ENCODE assay signal across 23 cellular contexts in the genomic region with DNA sequence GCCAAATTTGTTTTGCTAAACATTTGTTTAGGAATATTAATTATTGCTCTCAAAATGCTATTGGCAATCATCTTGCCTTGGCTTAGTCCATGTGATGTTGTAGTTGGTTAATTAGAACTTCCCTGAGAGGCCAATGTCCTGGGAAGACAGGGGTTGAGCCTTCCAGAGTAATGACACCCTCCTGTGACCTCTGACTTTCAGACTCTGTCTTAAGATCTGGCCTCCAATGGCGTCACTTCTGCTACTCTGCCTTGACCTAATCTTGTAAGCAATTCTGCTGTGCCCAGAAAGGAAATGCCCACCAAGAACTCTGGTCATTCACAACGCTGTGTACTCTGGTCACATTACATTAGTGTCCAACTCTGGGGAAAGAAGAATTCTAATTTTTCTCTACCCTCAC.
"Had no signal": no experiment of that assay in that cellular context is flagged by ENCODE, and none has a peak within 500 bp of the region (broad histone marks: within the 10 kb centered on the region; RNA-seq: fewer than 3 reads in every experiment).

No MANE protein-coding gene starts in this region.

- H3K4me1 ChIP-seq: parathyroid adenoma, right lobe of liver had no signal

- H3K4me3 ChIP-seq: left lung, mucosa of descending colon, right lobe of liver, spleen, thoracic aorta had no signal

- DNase-seq: activated B cell treated with CpG ODN at 0.5 μM for 24 hours; activated CD4-positive, alpha-beta memory T cell treated with anti-CD3 and anti-CD28 coated beads, Interleukin-2, amount 10 ng/mL, durations not matched to agents 7 days and 5 days; activated CD4-positive, alpha-beta T cell treated with anti-CD3 and anti-CD28 coated beads for 48 hours; activated CD8-positive, alpha-beta memory T cell treated with anti-CD3 and anti-CD28 coated beads, Interleukin-2, amount 10 ng/mL, durations not matched to agents 7 days and 5 days; activated naive CD4-positive, alpha-beta T cell; activated naive CD8-positive, alpha-beta T cell treated with anti-CD3 and anti-CD28 coated beads, Interleukin-2, amount 10 ng/mL, durations not matched to agents 7 days and 5 days; amygdala; cerebellar nuclear complex; effector memory CD4-positive, alpha-beta T cell; hypothalamus; kidney; left lung; mucosa of descending colon; naive thymus-derived CD4-positive, alpha-beta T cell; right lobe of liver; spleen; stimulated activated CD4-positive, alpha-beta T cell treated with anti-CD3 and anti-CD28 coated beads, Interleukin-4, amount 100 ng/mL, for 4 hours had no signal

- H3K36me3 ChIP-seq: thoracic aorta had no signal

- H3K27ac Mint-ChIP-seq: activated B cell treated with CpG ODN at 0.5 μM for 24 hours; activated CD4-positive, alpha-beta memory T cell treated with anti-CD3 and anti-CD28 coated beads, Interleukin-2, amount 10 ng/mL, durations not matched to agents 7 days and 5 days; activated CD8-positive, alpha-beta memory T cell treated with anti-CD3 and anti-CD28 coated beads, Interleukin-2, amount 10 ng/mL, durations not matched to agents 7 days and 5 days; activated naive CD8-positive, alpha-beta T cell treated with anti-CD3 and anti-CD28 coated beads, Interleukin-2, amount 10 ng/mL, durations not matched to agents 7 days and 5 days; activated T-helper 17 cell treated with anti-CD3 and anti-CD28 coated beads, Interleukin-2, amount 50 U/mL, for 72 hours; dendritic cell treated with granulocyte-macrophage colony-stimulating factor and Interleukin-4, amounts not matched to agents 40 ng/mL and 50 ng/mL, for 4 days; naive thymus-derived CD4-positive, alpha-beta T cell; stimulated activated memory B cell treated with anti-CD40 and anti-IgM and Interleukin-4, amounts not matched to agents 10 μg/mL and 1 μg/mL and 100 μg/mL, for 72 hours; T-helper 2 cell treated with Interferon-gamma antibody and Interleukin-4, amounts not matched to agents 5 μg/mL and 100 μg/mL, for 36 hours had no signal

- H3K9ac ChIP-seq: parathyroid adenoma had no signal

- H3K36me3 Mint-ChIP-seq: activated CD8-positive, alpha-beta memory T cell treated with anti-CD3 and anti-CD28 coated beads, Interleukin-2, amount 10 ng/mL, durations not matched to agents 7 days and 5 days; activated naive CD8-positive, alpha-beta T cell treated with anti-CD3 and anti-CD28 coated beads, Interleukin-2, amount 10 ng/mL, durations not matched to agents 7 days and 5 days; naive thymus-derived CD4-positive, alpha-beta T cell had no signal

- H2AFZ ChIP-seq: parathyroid adenoma had no signal

- H3K9me3 Mint-ChIP-seq: activated B cell treated with CpG ODN at 0.5 μM for 24 hours; activated CD4-positive, alpha-beta memory T cell treated with anti-CD3 and anti-CD28 coated beads, Interleukin-2, amount 10 ng/mL, durations not matched to agents 7 days and 5 days; activated naive CD8-positive, alpha-beta T cell treated with anti-CD3 and anti-CD28 coated beads, Interleukin-2, amount 10 ng/mL, durations not matched to agents 7 days and 5 days; activated T-helper 17 cell treated with anti-CD3 and anti-CD28 coated beads, Interleukin-2, amount 50 U/mL, for 72 hours; dendritic cell treated with granulocyte-macrophage colony-stimulating factor and Interleukin-4, amounts not matched to agents 40 ng/mL and 50 ng/mL, for 4 days; naive thymus-derived CD4-positive, alpha-beta T cell; stimulated activated memory B cell treated with anti-CD40 and anti-IgM and Interleukin-4, amounts not matched to agents 10 μg/mL and 1 μg/mL and 100 μg/mL, for 72 hours; T-helper 2 cell treated with Interferon-gamma antibody and Interleukin-4, amounts not matched to agents 5 μg/mL and 100 μg/mL, for 36 hours had no signal

- ATAC-seq: activated CD8-positive, alpha-beta memory T cell treated with anti-CD3 and anti-CD28 coated beads, Interleukin-2, amount 10 ng/mL, durations not matched to agents 7 days and 5 days; activated T-helper 17 cell treated with anti-CD3 and anti-CD28 coated beads, Interleukin-2, amount 50 U/mL, for 72 hours; left lung; mucosa of descending colon; naive thymus-derived CD4-positive, alpha-beta T cell; right lobe of liver; stimulated activated memory B cell treated with anti-CD40 and anti-IgM and Interleukin-4, amounts not matched to agents 10 μg/mL and 1 μg/mL and 100 μg/mL, for 72 hours had no signal

- H3K27me3 ChIP-seq: left lung, right lobe of liver, spleen had no signal

- H3K27me3 Mint-ChIP-seq: activated B cell treated with CpG ODN at 0.5 μM for 24 hours; dendritic cell treated with granulocyte-macrophage colony-stimulating factor and Interleukin-4, amounts not matched to agents 40 ng/mL and 50 ng/mL, for 4 days; stimulated activated memory B cell treated with anti-CD40 and anti-IgM and Interleukin-4, amounts not matched to agents 10 μg/mL and 1 μg/mL and 100 μg/mL, for 72 hours had no signal

- H3K9me3 ChIP-seq: left lung, mucosa of descending colon, right lobe of liver, spleen, thoracic aorta had no signal

- H3K4me3 Mint-ChIP-seq: activated B cell treated with CpG ODN at 0.5 μM for 24 hours; activated CD4-positive, alpha-beta memory T cell treated with anti-CD3 and anti-CD28 coated beads, Interleukin-2, amount 10 ng/mL, durations not matched to agents 7 days and 5 days; activated CD8-positive, alpha-beta memory T cell treated with anti-CD3 and anti-CD28 coated beads, Interleukin-2, amount 10 ng/mL, durations not matched to agents 7 days and 5 days; activated naive CD8-positive, alpha-beta T cell treated with anti-CD3 and anti-CD28 coated beads, Interleukin-2, amount 10 ng/mL, durations not matched to agents 7 days and 5 days; activated T-helper 17 cell treated with anti-CD3 and anti-CD28 coated beads, Interleukin-2, amount 50 U/mL, for 72 hours; dendritic cell treated with granulocyte-macrophage colony-stimulating factor and Interleukin-4, amounts not matched to agents 40 ng/mL and 50 ng/mL, for 4 days; naive thymus-derived CD4-positive, alpha-beta T cell; stimulated activated memory B cell treated with anti-CD40 and anti-IgM and Interleukin-4, amounts not matched to agents 10 μg/mL and 1 μg/mL and 100 μg/mL, for 72 hours; T-helper 2 cell treated with Interferon-gamma antibody and Interleukin-4, amounts not matched to agents 5 μg/mL and 100 μg/mL, for 36 hours had no signal

- H3K79me2 ChIP-seq: parathyroid adenoma had no signal

- H3K4me1 Mint-ChIP-seq: activated CD4-positive, alpha-beta memory T cell treated with anti-CD3 and anti-CD28 coated beads, Interleukin-2, amount 10 ng/mL, durations not matched to agents 7 days and 5 days; activated CD8-positive, alpha-beta memory T cell treated with anti-CD3 and anti-CD28 coated beads, Interleukin-2, amount 10 ng/mL, durations not matched to agents 7 days and 5 days; activated naive CD8-positive, alpha-beta T cell treated with anti-CD3 and anti-CD28 coated beads, Interleukin-2, amount 10 ng/mL, durations not matched to agents 7 days and 5 days; activated T-helper 17 cell treated with anti-CD3 and anti-CD28 coated beads, Interleukin-2, amount 50 U/mL, for 72 hours; naive thymus-derived CD4-positive, alpha-beta T cell had no signal

- H3K27ac ChIP-seq: left lung, parathyroid adenoma, right lobe of liver, spleen, thoracic aorta had no signal
